In the genomic region with DNA sequence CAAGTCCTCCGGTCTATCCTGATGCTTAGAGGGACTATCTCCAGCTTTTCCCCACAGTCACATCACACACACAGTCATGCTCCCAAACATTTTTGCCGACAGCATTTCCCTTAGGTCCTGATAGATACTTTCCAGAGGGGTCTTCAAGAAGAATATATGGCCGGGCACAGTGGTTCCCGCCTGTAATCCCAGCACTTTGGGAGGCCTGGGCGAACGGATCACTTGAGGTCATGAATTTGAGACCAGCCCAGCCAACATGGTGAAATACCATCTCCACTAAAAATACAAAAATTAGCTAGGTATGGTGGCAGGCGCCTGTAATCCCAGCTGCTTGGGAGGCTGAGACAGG, we compare ENCODE assay signal across 20 cellular contexts. TPM values are rescaled to one million over a fixed set of nuclear protein-coding genes. Genes with fewer than 3 reads are reported as not detected.
DNase-seq lines count a peak whose midpoint lies in the region; ATAC-seq, FAIRE-seq and TF ChIP-seq lines count a peak whose summit lies in the region.
"Had no signal": no experiment of that assay in that cellular context is flagged by ENCODE, and none has a peak within 500 bp of the region (broad histone marks: within the 10 kb centered on the region; RNA-seq: fewer than 3 reads in every experiment).

No MANE protein-coding gene starts in this region.

- no peak overlapping the region for H3K9ac ChIP-seq in HUES48 (ENCODE audit: low read depth, low read length)
- H3K9ac ChIP-seq in mammary epithelial cell (ENCODE audit: insufficient read depth, low read length) = no peak overlapping the region
- H3K9ac ChIP-seq: parathyroid adenoma had no signal

- H3K27me3 Mint-ChIP-seq in nephron (ENCODE audit: low read depth) = peaks cover 22% of the 10 kb centered on the region
- H3K27me3 Mint-ChIP-seq in activated CD4-positive, alpha-beta T cell treated with anti-CD3 and anti-CD28 coated beads, Interleukin-2, amount 10 ng/mL, durations not matched to agents 7 days and 5 days = peaks cover 24% of the 10 kb centered on the region

- dilution Hi-C loops in mammary epithelial cell (cut with HindIII; ENCODE audit: low sequenced_read_pairs) = no loop called here

- TF ChIP-seq POLR2A in A549 (IDR thresholded peaks at IDR 0.05; ENCODE audit: low read length) = no peak
- TF ChIP-seq POLR2A in esophagus squamous epithelium (IDR thresholded peaks at IDR 0.05) = no peak

- TF ChIP-seq CTCF in A549 (IDR thresholded peaks at IDR 0.05) = no peak
- TF ChIP-seq CTCF in mammary epithelial cell (conservative IDR thresholded peaks at IDR 0.05 in 1 of 2, IDR thresholded peaks at IDR 0.05 in 1 of 2; ENCODE audit: extremely low read depth in 1 of 2, insufficient read depth in 1 of 2, low read depth in 1 of 2, low read length in 2 of 2) = no peak
- TF ChIP-seq CTCF in nephron (IDR thresholded peaks at IDR 0.05; ENCODE audit: unreplicated experiment in 3 of 3) = no peak
- no peak for TF ChIP-seq CTCF in esophagus squamous epithelium (IDR thresholded peaks at IDR 0.05)

- TF ChIP-seq EP300 in A549 (IDR thresholded peaks at IDR 0.05) = no peak

- peak overlapping the region in 1 of 3 experiments; percentile 5 for H3K4me3 Mint-ChIP-seq in nephron
- H3K4me3 Mint-ChIP-seq in activated CD4-positive, alpha-beta T cell treated with anti-CD3 and anti-CD28 coated beads, Interleukin-2, amount 10 ng/mL, durations not matched to agents 7 days and 5 days = no peak overlapping the region
- H3K4me3 Mint-ChIP-seq: activated CD4-positive, alpha-beta T cell treated with anti-CD3 and anti-CD28 coated beads for 36 hours; activated naive CD4-positive, alpha-beta T cell treated with anti-CD3 and anti-CD28 coated beads for 36 hours; CD4-positive, alpha-beta T cell; stimulated activated naive B cell treated with anti-CD40 and anti-IgM and Interleukin-4, amounts not matched to agents 10 μg/mL and 1 μg/mL and 100 μg/mL, for 72 hours had no signal

- peak overlapping the region; percentile 63 for H2AFZ ChIP-seq in mammary epithelial cell (ENCODE audit: low read depth, low read length)
- H2AFZ ChIP-seq: parathyroid adenoma had no signal

- no peak for FAIRE-seq in A549 (lab: Jason Lieb, UNC)

- H3K4me2 ChIP-seq in A549 = peak overlapping the region; percentile 77
- H3K4me2 ChIP-seq in mammary epithelial cell (ENCODE audit: insufficient read depth, low read depth, low read length) = peak overlapping the region; percentile 22

- TF ChIP-seq RAD21 in A549 (conservative IDR thresholded peaks at IDR 0.05 in 1 of 2, IDR thresholded peaks at IDR 0.05 in 1 of 2) = no peak

- DNase-seq in A549 (ENCODE audit: low read depth in 1 of 2, low spot score in 1 of 2) (no peak), mammary epithelial cell (no peak), SHP77 (lab: John Stamatoyannopoulos, UW) (no peak), esophagus squamous epithelium (lab: John Stamatoyannopoulos, UW) (no peak)
- no peak for DNase-seq in activated CD4-positive, alpha-beta T cell treated with anti-CD3 and anti-CD28 coated beads, Interleukin-2, amount 10 ng/mL, durations not matched to agents 7 days and 5 days
- DNase-seq: CD4-positive, alpha-beta T cell; NCI-H146; NCI-H2227 treated with DMSO at 0.1 percent for 48 hours; SHP77 treated with DMSO at 0.1 percent for 48 hours; stimulated activated naive B cell treated with anti-CD40 and anti-IgM and Interleukin-4, amounts not matched to agents 10 μg/mL and 1 μg/mL and 100 μg/mL, for 72 hours; T-helper 9 cell had no signal

- H3K79me2 ChIP-seq in mammary epithelial cell (ENCODE audit: insufficient read depth, low read length) = no peaks in the 10 kb centered on the region
- H3K79me2 ChIP-seq: parathyroid adenoma had no signal

- H3K27ac ChIP-seq in A549 (peak overlapping the region; percentile 95 to 98), HUES48 (ENCODE audit: low read depth, low read length) (peak overlapping the region; percentile 96), mammary epithelial cell (ENCODE audit: insufficient read depth, low read depth, low read length) (no peak overlapping the region), esophagus squamous epithelium (no peak overlapping the region)
- H3K27ac ChIP-seq: parathyroid adenoma had no signal

- H3K27me3 ChIP-seq in HUES48 (ENCODE audit: control insufficient read depth, insufficient read depth, low read length) (no peaks in the 10 kb centered on the region), mammary epithelial cell (ENCODE audit: insufficient read depth, low read length) (no peaks in the 10 kb centered on the region), esophagus squamous epithelium (peaks cover 0 to 94% (median 1%) of the 10 kb centered on the region in 4 donors)

- H3K4me1 ChIP-seq in A549 = peaks cover 51% of the 10 kb centered on the region
- H3K4me1 ChIP-seq in HUES48 (ENCODE audit: control insufficient read depth, insufficient read depth, low read length) = peaks cover 21% of the 10 kb centered on the region
- H3K4me1 ChIP-seq in mammary epithelial cell (ENCODE audit: insufficient read depth, low read length) = peaks cover 14% of the 10 kb centered on the region
- peaks cover 0 to 7% (median 0%) of the 10 kb centered on the region in 3 donors for H3K4me1 ChIP-seq in esophagus squamous epithelium
- H3K4me1 ChIP-seq: parathyroid adenoma had no signal

- ATAC-seq in A549 = no peak; a peak in 1 of 6 replicates
- ATAC-seq in GM18868 (IDR thresholded peaks at IDR 0.05; ENCODE audit: unreplicated experiment) = no peak
- ATAC-seq: left lobe of liver had no signal

- H3K4me3 ChIP-seq in A549 (peak overlapping the region; percentile 12; the same call in 1 of the 3 replicates), HUES48 (ENCODE audit: low read depth, low read length) (no peak overlapping the region), mammary epithelial cell (replicated peaks in 1 of 3; ENCODE audit: insufficient read depth in 1 of 3, low read depth in 2 of 3, low read length in 3 of 3) (no peak overlapping the region), esophagus squamous epithelium (no peak overlapping the region)
- H3K4me3 ChIP-seq: transverse colon had no signal

- no TSS peak for BruUV-seq in mammary epithelial cell (replicated peaks; lab: Mats Ljungman, UMichigan)

- H3K9me3 Mint-ChIP-seq in nephron = no peaks in the 10 kb centered on the region
- no peaks in the 10 kb centered on the region for H3K9me3 Mint-ChIP-seq in activated CD4-positive, alpha-beta T cell treated with anti-CD3 and anti-CD28 coated beads, Interleukin-2, amount 10 ng/mL, durations not matched to agents 7 days and 5 days
- H3K9me3 Mint-ChIP-seq: activated naive CD4-positive, alpha-beta T cell treated with anti-CD3 and anti-CD28 coated beads for 36 hours; CD4-positive, alpha-beta T cell; stimulated activated naive B cell treated with anti-CD40 and anti-IgM and Interleukin-4, amounts not matched to agents 10 μg/mL and 1 μg/mL and 100 μg/mL, for 72 hours had no signal

- H3K9me3 ChIP-seq in A549 (no peaks in the 10 kb centered on the region), HUES48 (ENCODE audit: control insufficient read depth, insufficient read depth, low read length) (no peaks in the 10 kb centered on the region), mammary epithelial cell (replicated peaks; ENCODE audit: insufficient read depth, low read length) (no peaks in the 10 kb centered on the region), esophagus squamous epithelium (no peaks in the 10 kb centered on the region)
- H3K9me3 ChIP-seq: transverse colon had no signal

- H3K27ac Mint-ChIP-seq in nephron = peak overlapping the region; percentile 17 to 93 (median 88)
- no peak overlapping the region for H3K27ac Mint-ChIP-seq in activated CD4-positive, alpha-beta T cell treated with anti-CD3 and anti-CD28 coated beads, Interleukin-2, amount 10 ng/mL, durations not matched to agents 7 days and 5 days
- H3K27ac Mint-ChIP-seq: activated CD4-positive, alpha-beta T cell treated with anti-CD3 and anti-CD28 coated beads for 36 hours; activated naive CD4-positive, alpha-beta T cell treated with anti-CD3 and anti-CD28 coated beads for 36 hours; CD4-positive, alpha-beta T cell; stimulated activated naive B cell treated with anti-CD40 and anti-IgM and Interleukin-4, amounts not matched to agents 10 μg/mL and 1 μg/mL and 100 μg/mL, for 72 hours had no signal

- no peaks in the 10 kb centered on the region for H3K36me3 Mint-ChIP-seq in nephron (ENCODE audit: low read depth)
- H3K36me3 Mint-ChIP-seq in activated CD4-positive, alpha-beta T cell treated with anti-CD3 and anti-CD28 coated beads, Interleukin-2, amount 10 ng/mL, durations not matched to agents 7 days and 5 days (ENCODE audit: low read depth) = no peaks in the 10 kb centered on the region
- H3K36me3 Mint-ChIP-seq: stimulated activated naive B cell treated with anti-CD40 and anti-IgM and Interleukin-4, amounts not matched to agents 10 μg/mL and 1 μg/mL and 100 μg/mL, for 72 hours had no signal

- POLR2A ChIA-PET in A549 (lab: Yijun Ruan, JAX) = interaction anchor here (0.7 to 5.5 kb wide), 10 partner anchors 11 to 442 kb away, joined by 3 to 145 read pairs (median 4); a partner anchor contains a TSS
- POLR2A ChIA-PET in activated CD4-positive, alpha-beta T cell treated with anti-CD3 and anti-CD28 coated beads, Interleukin-2, amount 10 ng/mL, durations not matched to agents 7 days and 5 days (lab: Charles Lee) = no interaction called here

- 7% methylated on average over 7 of the region's 7 CpGs for WGBS in A549 (ENCODE audit: missing lambda C conversion rate)
- WGBS in mammary epithelial cell (ENCODE audit: low coverage, missing lambda C conversion rate) = 66% methylated on average over 6 of the region's 7 CpGs
- WGBS in esophagus squamous epithelium, 2 donors = 68 to 100% methylated on average over 1 to 6 of the region's 7 CpGs

- H3K36me3 ChIP-seq in HUES48 (ENCODE audit: control insufficient read depth, insufficient read depth, low read length) (no peaks in the 10 kb centered on the region), mammary epithelial cell (ENCODE audit: insufficient read depth, low read length) (no peaks in the 10 kb centered on the region), esophagus squamous epithelium (no peaks in the 10 kb centered on the region)
- H3K36me3 ChIP-seq: transverse colon had no signal

- no peaks in the 10 kb centered on the region for H4K20me1 ChIP-seq in mammary epithelial cell (ENCODE audit: insufficient read depth, low read length)

- in situ Hi-C loops in mammary epithelial cell (cut with MboI; ENCODE audit: low sequenced_read_pairs in 2 of 2) = no loop called here

- H3K4me1 Mint-ChIP-seq in nephron = peaks cover 21% of the 10 kb centered on the region
- no peaks in the 10 kb centered on the region for H3K4me1 Mint-ChIP-seq in activated CD4-positive, alpha-beta T cell treated with anti-CD3 and anti-CD28 coated beads, Interleukin-2, amount 10 ng/mL, durations not matched to agents 7 days and 5 days
- H3K4me1 Mint-ChIP-seq: activated CD4-positive, alpha-beta T cell treated with anti-CD3 and anti-CD28 coated beads for 36 hours had no signal

- intact Hi-C loops in mammary epithelial cell (cut with micrococcal nuclease) = no loop called here
- intact Hi-C loops in esophagus squamous epithelium (cut with DNase I) = no loop called here

- CTCF ChIA-PET in A549 (lab: Yijun Ruan, JAX) (interaction anchor here (0.7 to 7.4 kb wide), 12 partner anchors 12 to 59 kb away, joined by 3 to 83 read pairs (median 5); a partner anchor contains a TSS), mammary epithelial cell (lab: Charles Lee; ENCODE audit: low non-redundant PET) (no interaction called here)
- CTCF ChIA-PET in activated CD4-positive, alpha-beta T cell treated with anti-CD3 and anti-CD28 coated beads, Interleukin-2, amount 10 ng/mL, durations not matched to agents 7 days and 5 days (lab: Charles Lee) = interaction anchor here (0.7 kb wide), 1 partner anchor 971 kb away, joined by 3 read pairs; no protein-coding TSS in a partner anchor

RNA-seq across cellular contexts. Expression of a gene that starts 4.3 kb away (rescaled TPM):
- 6.1 and 6.3 TPM in 2 replicates for polyA plus RNA-seq in A549 (2011; rRNA removed)
- polyA plus RNA-seq in A549 (2012; cell fraction: cytosol; rRNA removed) = 2.6 TPM in 2 replicates
- 0.31 and 0.61 TPM in 2 replicates for polyA plus RNA-seq in A549 (2012; cell fraction: nucleus; rRNA removed)
- 3.5 to 5.2 TPM (median 5.2 TPM) in 3 replicates for polyA plus RNA-seq in A549 (2017; fragmentation: RNase III; extraction: RNeasy Plus Mini Kit Qiagen cat#74134 plus additional on column Dnase treatment)
- 3.6 and 6.1 TPM in 2 replicates for polyA minus RNA-seq in A549 (2011; rRNA and poly(A)+ RNA removed)
- not detected for total RNA-seq in mammary epithelial cell
- polyA plus RNA-seq in mammary epithelial cell = not detected
- not detected for polyA minus RNA-seq in mammary epithelial cell
- not detected for total RNA-seq in esophagus squamous epithelium
- total RNA-seq in activated CD4-positive, alpha-beta T cell treated with anti-CD3 and anti-CD28 coated beads, Interleukin-2, amount 10 ng/mL, durations not matched to agents 7 days and 5 days = not detected
- total RNA-seq: activated CD4-positive, alpha-beta T cell treated with anti-CD3 and anti-CD28 coated beads for 36 hours; activated naive CD4-positive, alpha-beta T cell treated with anti-CD3 and anti-CD28 coated beads for 36 hours; CD4-positive, alpha-beta T cell; fibroblast of villous mesenchyme; left lobe of liver; transverse colon had no signal

RNA-seq across cellular contexts. Expression of a gene that starts 24.5 kb away (rescaled TPM):
- polyA plus RNA-seq in A549 (2011; rRNA removed) (26.2 and 30.1 TPM in 2 replicates), A549 (2017; fragmentation: RNase III; extraction: RNeasy Plus Mini Kit Qiagen cat#74134 plus additional on column Dnase treatment) (38.0 to 42.3 TPM (median 40.3 TPM) in 3 replicates), mammary epithelial cell (0.03 TPM)
- 31.0 and 37.6 TPM in 2 replicates for polyA plus RNA-seq in A549 (2012; cell fraction: cytosol; rRNA removed)
- 47.7 and 67.8 TPM in 2 replicates for polyA plus RNA-seq in A549 (2012; cell fraction: nucleus; rRNA removed)
- polyA minus RNA-seq in A549 (2011; rRNA and poly(A)+ RNA removed) = 56.3 and 83.5 TPM in 2 replicates
- total RNA-seq in mammary epithelial cell (under 1 TPM in 1 of 2 donors, not detected in 1; 0.17 TPM), esophagus squamous epithelium (not detected)
- not detected for polyA minus RNA-seq in mammary epithelial cell
- total RNA-seq in activated CD4-positive, alpha-beta T cell treated with anti-CD3 and anti-CD28 coated beads, Interleukin-2, amount 10 ng/mL, durations not matched to agents 7 days and 5 days = under 1 TPM in 1 of 2 experiments, not detected in 1; 0.04 TPM
- total RNA-seq: CD4-positive, alpha-beta T cell had no signal

RNA-seq across cellular contexts. Expression of a gene that starts 28.1 kb away (rescaled TPM):
- 187 and 209 TPM in 2 replicates for polyA plus RNA-seq in A549 (2011; rRNA removed)
- 368 and 375 TPM in 2 replicates for polyA plus RNA-seq in A549 (2012; cell fraction: cytosol; rRNA removed)
- 159 and 183 TPM in 2 replicates for polyA plus RNA-seq in A549 (2012; cell fraction: nucleus; rRNA removed)
- polyA plus RNA-seq in A549 (2017; fragmentation: RNase III; extraction: RNeasy Plus Mini Kit Qiagen cat#74134 plus additional on column Dnase treatment) = 298 to 323 TPM (median 320 TPM) in 3 replicates
- polyA minus RNA-seq in A549 (2011; rRNA and poly(A)+ RNA removed) = 162 TPM in 2 replicates
- 10 to 100 TPM; 50.5 to 89.6 TPM for total RNA-seq in mammary epithelial cell
- 112 TPM for polyA plus RNA-seq in mammary epithelial cell
- polyA minus RNA-seq in mammary epithelial cell = 157 TPM
- total RNA-seq in esophagus squamous epithelium = 10 to 100 TPM; 39.0 to 64.7 (median 60.4) TPM
- total RNA-seq in activated CD4-positive, alpha-beta T cell treated with anti-CD3 and anti-CD28 coated beads, Interleukin-2, amount 10 ng/mL, durations not matched to agents 7 days and 5 days = 100 to 1,000 TPM in 1 of 2 experiments, 10 to 100 TPM in 1; 73.0 to 101 TPM

Comparison
In these comparisons a context has a peak if more than half of its experiments do, and no peak if none do; other contexts are left out.
1. H3K27ac ChIP-seq: peak in A549 (2 of 2) and HUES48 (single experiment); none in mammary epithelial cell (single experiment) and esophagus squamous epithelium (0 of 4).